ENCODE assay signal across 10 cellular contexts in the genomic region with DNA sequence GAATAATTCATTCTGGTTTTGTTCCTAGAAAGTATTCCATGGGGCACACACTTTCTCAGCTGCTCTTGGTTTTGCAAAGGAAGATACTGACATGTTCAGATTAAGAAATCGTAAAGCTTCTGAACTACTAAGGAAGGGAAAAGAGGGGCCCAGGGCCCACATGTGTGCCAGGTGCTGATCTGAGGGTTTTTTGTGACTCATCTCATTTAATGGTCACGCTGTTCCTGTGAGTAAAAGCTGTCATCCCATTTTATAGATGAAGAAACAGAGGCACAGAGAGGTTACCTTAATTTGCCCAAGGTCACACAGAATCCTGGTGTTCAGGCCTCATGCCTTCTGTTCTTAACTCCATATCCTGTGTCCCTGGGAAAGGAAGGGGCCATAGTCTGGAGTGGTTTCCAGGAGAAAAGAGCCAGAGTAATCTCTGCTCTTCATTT.
DNase-seq lines count a peak whose midpoint lies in the region; ATAC-seq and TF ChIP-seq lines count a peak whose summit lies in the region.
"Had no signal": no experiment of that assay in that cellular context is flagged by ENCODE, and none has a peak within 500 bp of the region (broad histone marks: within the 10 kb centered on the region; RNA-seq: fewer than 3 reads in every experiment).

No MANE protein-coding gene starts in this region.

- H3K4me1 Mint-ChIP-seq in type B pancreatic cell (ENCODE audit: unreplicated experiment) (peaks cover 59% of the 10 kb centered on the region), T-cell (peaks cover 23 to 28% (median 28%) of the 10 kb centered on the region in 3 donors)

- no peaks in the 10 kb centered on the region for H4K20me1 ChIP-seq in OCI-LY7 (ENCODE audit: insufficient read depth, low read length)

- H3K27ac Mint-ChIP-seq in type B pancreatic cell = peak overlapping the region; percentile 59
- H3K27ac Mint-ChIP-seq in T-cell = no peak overlapping the region

- H3K9me3 ChIP-seq in left ventricle myocardium inferior (replicated peaks) (peaks cover 11% of the 10 kb centered on the region), right atrium auricular region (peaks cover 0 to 10% of the 10 kb centered on the region in 2 donors), OCI-LY7 (ENCODE audit: low read length) (peaks cover 14% of the 10 kb centered on the region)
- H3K9me3 ChIP-seq: pancreas had no signal

- H3K4me3 ChIP-seq in left ventricle myocardium inferior (no peak overlapping the region), right atrium auricular region (no peak overlapping the region), OCI-LY7 (ENCODE audit: low read depth, low read length, poor library complexity, severe bottlenecking) (no peak overlapping the region)
- H3K4me3 ChIP-seq: BLaER1, pancreas had no signal

- no TSS peak for BruUV-seq in OCI-LY7 (replicated peaks; lab: Mats Ljungman, UMichigan)

- TF ChIP-seq CTCF in left ventricle myocardium inferior (IDR thresholded peaks at IDR 0.05; ENCODE audit: borderline replicate concordance) (no peak), right atrium auricular region (IDR thresholded peaks at IDR 0.05) (no peak), OCI-LY7 (conservative IDR thresholded peaks at IDR 0.05; ENCODE audit: low read length) (no peak), foreskin keratinocyte (conservative IDR thresholded peaks at IDR 0.05) (no peak), type B pancreatic cell (conservative IDR thresholded peaks at IDR 0.05) (no peak)

- H3K27ac ChIP-seq in left ventricle myocardium inferior (replicated peaks) (peak overlapping the region; percentile 75), right atrium auricular region (peak overlapping the region in 1 of 2 donors; percentile 30), OCI-LY7 (ENCODE audit: low read depth, low read length, poor library complexity, severe bottlenecking) (no peak overlapping the region), foreskin keratinocyte (peak overlapping the region; percentile 83)
- H3K27ac ChIP-seq: BLaER1 had no signal

- POLR2A ChIA-PET in OCI-LY7 (lab: Charles Lee) = interaction anchor here (1.6 to 6.1 kb wide), 2 partner anchors 8 to 14 kb away, joined by 4 to 43 read pairs; no protein-coding TSS in a partner anchor
- POLR2A ChIA-PET in T-cell (lab: Charles Lee) = no interaction called here

- H3K27me3 ChIP-seq in left ventricle myocardium inferior (ENCODE audit: low read depth) (no peaks in the 10 kb centered on the region), right atrium auricular region (no peaks in the 10 kb centered on the region), foreskin keratinocyte (no peaks in the 10 kb centered on the region)
- H3K27me3 ChIP-seq: BLaER1 had no signal

- H3K9me2 ChIP-seq in OCI-LY7 (ENCODE audit: insufficient read depth, low read length) = no peaks in the 10 kb centered on the region

- H3K4me3 Mint-ChIP-seq in type B pancreatic cell (no peak overlapping the region), T-cell (no peak overlapping the region)

- no peaks in the 10 kb centered on the region for H3K36me3 ChIP-seq in left ventricle myocardium inferior
- no peaks in the 10 kb centered on the region for H3K36me3 ChIP-seq in right atrium auricular region
- peaks cover 19% of the 10 kb centered on the region for H3K36me3 ChIP-seq in OCI-LY7 (ENCODE audit: insufficient read depth, low read length)
- H3K36me3 ChIP-seq: pancreas had no signal

- H2AFZ ChIP-seq in OCI-LY7 (ENCODE audit: low read length) = no peak overlapping the region

- intact Hi-C loops in left ventricle myocardium inferior (cut with micrococcal nuclease) = no loop called here
- intact Hi-C loops in OCI-LY7 (cut with micrococcal nuclease; ENCODE audit: unreplicated experiment) = no loop called here

- CTCF ChIA-PET in OCI-LY7 (lab: Charles Lee; ENCODE audit: unreplicated experiment) (interaction anchor here (0.7 kb wide), 1 partner anchor 91 kb away, joined by 3 read pairs; no protein-coding TSS in a partner anchor), T-cell (lab: Charles Lee) (interaction anchor here in 1 of 2 donors (0.9 kb wide), 1 partner anchor 378 kb away, joined by 4 read pairs; no protein-coding TSS in a partner anchor)

- peak; percentile 35 for ATAC-seq in foreskin keratinocyte
- no peak for ATAC-seq in T-cell (replicated peaks in 1 of 4)

- H3K4me1 ChIP-seq in left ventricle myocardium inferior = peaks cover 62% of the 10 kb centered on the region
- peaks cover 0 to 57% of the 10 kb centered on the region in 2 donors for H3K4me1 ChIP-seq in right atrium auricular region
- H3K4me1 ChIP-seq in OCI-LY7 (ENCODE audit: insufficient read depth, low read length, poor library complexity, severe bottlenecking) = peaks cover 54% of the 10 kb centered on the region
- H3K4me1 ChIP-seq in foreskin keratinocyte = peaks cover 43% of the 10 kb centered on the region

- H3K79me2 ChIP-seq in OCI-LY7 (ENCODE audit: insufficient read depth, low read depth, low read length) = peaks cover 13% of the 10 kb centered on the region; the same call in 1 of the 2 replicates

- H3K9me3 Mint-ChIP-seq in type B pancreatic cell (no peaks in the 10 kb centered on the region), T-cell (no peaks in the 10 kb centered on the region)

- no peak for DNase-seq in left ventricle myocardium inferior
- no peak for DNase-seq in right atrium auricular region (ENCODE audit: low spot score)
- no peak for DNase-seq in OCI-LY7 (ENCODE audit: low spot score)
- peak; percentile 39 to 51 for DNase-seq in foreskin keratinocyte
- DNase-seq in type B pancreatic cell (ENCODE audit: extremely low spot score, unreplicated experiment) = no peak
- no peak for DNase-seq in SW 1271 (lab: John Stamatoyannopoulos, UW)
- no peak for DNase-seq in T-cell
- DNase-seq in stimulated activated CD4-positive, alpha-beta T cell treated with anti-CD3 and anti-CD28 coated beads, Interleukin-4, amount 100 ng/mL, for 1 hour = no peak
- DNase-seq: pancreas had no signal

- H3K4me2 ChIP-seq in OCI-LY7 (ENCODE audit: low read length) = peak overlapping the region; percentile 36
- H3K4me2 ChIP-seq: BLaER1 had no signal

- H3K27me3 Mint-ChIP-seq in type B pancreatic cell = no peaks in the 10 kb centered on the region
- no peaks in the 10 kb centered on the region for H3K27me3 Mint-ChIP-seq in T-cell

- H3K36me3 Mint-ChIP-seq in type B pancreatic cell = peaks cover 24% of the 10 kb centered on the region
- H3K36me3 Mint-ChIP-seq in T-cell = peaks cover 23% of the 10 kb centered on the region

Comparison
In these comparisons a context has a peak if more than half of its experiments do, and no peak if none do; other contexts are left out.
1. DNase-seq: peak in foreskin keratinocyte (2 of 2); none in left ventricle myocardium inferior (single experiment), right atrium auricular region (single experiment), OCI-LY7 (single experiment), type B pancreatic cell (single experiment), SW 1271 (0 of 2), T-cell (0 of 34) and stimulated activated CD4-positive, alpha-beta T cell treated with anti-CD3 and anti-CD28 coated beads, Interleukin-4, amount 100 ng/mL, for 1 hour (single experiment).